ENCODE assay signal across 17 cellular contexts in the genomic region with DNA sequence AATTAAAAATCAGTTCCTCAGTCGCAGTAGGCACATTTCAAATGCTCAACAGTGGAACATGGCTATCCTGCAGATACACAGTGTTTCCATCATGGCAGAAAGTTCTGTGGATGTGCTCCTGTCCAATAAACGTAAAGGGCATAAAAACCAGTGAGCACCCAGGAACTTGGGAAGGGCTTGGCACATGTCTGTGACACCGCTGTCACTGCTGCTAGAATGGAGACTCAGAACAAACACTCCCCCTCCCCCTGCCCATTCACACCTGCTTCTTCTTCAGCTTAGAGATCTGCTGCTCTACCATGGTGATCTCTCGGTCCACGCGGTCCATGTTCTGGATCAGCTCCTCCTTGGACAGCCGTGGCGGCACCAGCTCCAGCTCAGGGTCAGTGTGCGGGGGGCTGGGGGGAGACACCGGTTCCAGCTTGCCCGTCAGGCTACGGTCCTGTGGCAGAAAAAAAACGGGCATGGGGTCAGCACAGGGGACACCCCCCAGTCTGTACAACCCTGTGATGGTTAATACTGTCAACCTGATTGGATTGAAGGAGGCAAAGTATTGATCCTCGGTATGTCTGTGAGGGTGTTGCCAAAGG.
DNase-seq lines count a peak whose midpoint lies in the region; ATAC-seq, FAIRE-seq and TF ChIP-seq lines count a peak whose summit lies in the region.
"Had no signal": no experiment of that assay in that cellular context is flagged by ENCODE, and none has a peak within 500 bp of the region (broad histone marks: within the 10 kb centered on the region; RNA-seq: fewer than 3 reads in every experiment).

No MANE protein-coding gene starts in this region.

- peaks cover 89% of the 10 kb centered on the region for H3K36me3 Mint-ChIP-seq in Caco-2 (ENCODE audit: insufficient read depth, unreplicated experiment)
- H3K36me3 Mint-ChIP-seq in activated naive CD4-positive, alpha-beta T cell treated with anti-CD3 and anti-CD28 coated beads for 36 hours (ENCODE audit: low read depth), result peaks cover 80% of the 10 kb centered on the region

- H3K27ac Mint-ChIP-seq in Caco-2 (ENCODE audit: unreplicated experiment), result no peak overlapping the region
- no peak overlapping the region for H3K27ac Mint-ChIP-seq in activated naive CD4-positive, alpha-beta T cell treated with anti-CD3 and anti-CD28 coated beads for 36 hours
- H3K27ac Mint-ChIP-seq: CD4-positive, alpha-beta T cell had no signal

- H3K9me3 ChIP-seq in right cardiac atrium (ENCODE audit: control insufficient read depth, low read length) (no peaks in the 10 kb centered on the region), Caco-2 (peaks cover 33% of the 10 kb centered on the region; the same call in 1 of the 2 replicates), K562 (replicated peaks; ENCODE audit: control insufficient read depth, insufficient read depth, low read depth, low read length) (peaks cover 17% of the 10 kb centered on the region)

- no peaks in the 10 kb centered on the region for H3K4me1 Mint-ChIP-seq in Caco-2 (ENCODE audit: low read depth, unreplicated experiment)
- peaks cover 7% of the 10 kb centered on the region for H3K4me1 Mint-ChIP-seq in activated naive CD4-positive, alpha-beta T cell treated with anti-CD3 and anti-CD28 coated beads for 36 hours (ENCODE audit: low read depth)

- H3K27me3 Mint-ChIP-seq in Caco-2 (ENCODE audit: insufficient read depth, unreplicated experiment), result no peaks in the 10 kb centered on the region
- H3K27me3 Mint-ChIP-seq in activated naive CD4-positive, alpha-beta T cell treated with anti-CD3 and anti-CD28 coated beads for 36 hours (ENCODE audit: low read depth), result no peaks in the 10 kb centered on the region
- H3K27me3 Mint-ChIP-seq: CD4-positive, alpha-beta T cell; CD8-positive, alpha-beta memory T cell had no signal

- TF ChIP-seq CTCF in Caco-2 (IDR thresholded peaks at IDR 0.05; ENCODE audit: insufficient read depth in 1 of 2, low read depth in 1 of 2, low read length in 1 of 2, severe bottlenecking in 1 of 2, unreplicated experiment in 1 of 2) (no peak), K562 (IDR thresholded peaks at IDR 0.05 in 2 of 3, conservative IDR thresholded peaks at IDR 0.05 in 1 of 3; ENCODE audit: insufficient read depth in 2 of 3, low read depth in 1 of 3, low read length in 3 of 3) (no peak)

- intact Hi-C loops in right cardiac atrium (cut with DNase I), result loop anchor here in 1 of 4 donors (10.0 kb wide), 1 partner anchor 92 kb away; a partner anchor contains a TSS
- intact Hi-C loops in left ventricle myocardium superior (cut with micrococcal nuclease), result no loop called here
- intact Hi-C loops in Caco-2 (cut with micrococcal nuclease; ENCODE audit: unreplicated experiment), result no loop called here
- intact Hi-C loops in K562 (cut with micrococcal nuclease), result loop anchor here (10.0 kb wide), 1 partner anchor 118 kb away; no protein-coding TSS in a partner anchor
- intact Hi-C loops in activated naive CD4-positive, alpha-beta T cell treated with anti-CD3 and anti-CD28 coated beads for 36 hours (cut with micrococcal nuclease), result no loop called here

- CTCF ChIA-PET in Caco-2 (lab: Charles Lee), result no interaction called here
- CTCF ChIA-PET in K562 (lab: Yijun Ruan, JAX; ENCODE audit: low intra/inter-chr PET ratio), result no interaction called here
- CTCF ChIA-PET in activated naive CD4-positive, alpha-beta T cell treated with anti-CD3 and anti-CD28 coated beads for 36 hours (lab: Charles Lee), result no interaction called here

- over 99% methylated on average over 14 of the region's 14 CpGs for WGBS in right cardiac atrium
- 93% methylated on average over 14 of the region's 14 CpGs for WGBS in K562 (ENCODE audit: insufficient coverage, low coverage, missing lambda C conversion rate)

- peaks cover 14% of the 10 kb centered on the region for H3K9me3 Mint-ChIP-seq in Caco-2 (ENCODE audit: unreplicated experiment)
- peaks cover 32% of the 10 kb centered on the region for H3K9me3 Mint-ChIP-seq in activated naive CD4-positive, alpha-beta T cell treated with anti-CD3 and anti-CD28 coated beads for 36 hours

- no peak for TF ChIP-seq EP300 in K562 (IDR thresholded peaks at IDR 0.05; ENCODE audit: low read length)

- H3K4me2 ChIP-seq in K562 (ENCODE audit: insufficient read depth, low read length), result no peak overlapping the region

- POLR2A ChIA-PET in Caco-2 (lab: Charles Lee), result no interaction called here
- POLR2A ChIA-PET in K562 (lab: Yijun Ruan, JAX), result no interaction called here

- no peaks in the 10 kb centered on the region for H3K9me1 ChIP-seq in K562 (ENCODE audit: control insufficient read depth, insufficient read depth, low read length)

- TF ChIP-seq RAD21 in K562 (CRISPR knock-in tag; conservative IDR thresholded peaks at IDR 0.05 in 1 of 2, IDR thresholded peaks at IDR 0.05 in 1 of 2), result no peak

- H3K79me2 ChIP-seq in K562 (ENCODE audit: control insufficient read depth, insufficient read depth, low read length), result no peaks in the 10 kb centered on the region

- H3K4me3 ChIP-seq in right cardiac atrium (ENCODE audit: low read length) (no peak overlapping the region), Caco-2 (ENCODE audit: low read depth, low read length) (no peak overlapping the region), K562 (no peak overlapping the region)
- H3K4me3 ChIP-seq: HAP-1 had no signal

- H3K36me3 ChIP-seq in Caco-2 (ENCODE audit: control insufficient read depth, insufficient read depth, low read length) (peaks cover 13% of the 10 kb centered on the region), K562 (ENCODE audit: control insufficient read depth, insufficient read depth, low read length) (peaks cover 68% of the 10 kb centered on the region; the same call in 2 of the 3 replicates)

- TF ChIP-seq POLR2A in K562 (conservative IDR thresholded peaks at IDR 0.05), result no peak

- peak in 2 of 3 donors; percentile 9 to 23 for DNase-seq in right cardiac atrium
- no peak for DNase-seq in left ventricle myocardium superior
- no peak for DNase-seq in Caco-2
- no peak for DNase-seq in K562 (ENCODE audit: extremely low read depth in 1 of 4, low spot score in 3 of 4)
- no peak for DNase-seq in NCI-H2107 treated with DMSO at 0.1 percent for 48 hours (lab: John Stamatoyannopoulos, UW; ENCODE audit: unreplicated experiment)
- no peak for DNase-seq in activated naive CD4-positive, alpha-beta T cell treated with anti-CD3 and anti-CD28 coated beads for 36 hours
- DNase-seq: Calu3; CD4-positive, alpha-beta T cell; CD8-positive, alpha-beta memory T cell; DMS153; DND-41; GOT3 had no signal

- TSS peak; percentile 24 for BruUV-seq in Caco-2 (replicated peaks; lab: Mats Ljungman, UMichigan)
- no TSS peak for BruUV-seq in K562 (replicated peaks; lab: Mats Ljungman, UMichigan)

- no peak overlapping the region for H2AFZ ChIP-seq in K562 (ENCODE audit: low read depth, low read length)

- in situ Hi-C loops in K562 (cut with MboI), result no loop called here

- H4K20me1 ChIP-seq in K562 (replicated peaks; ENCODE audit: control insufficient read depth, insufficient read depth, low read length), result no peaks in the 10 kb centered on the region

- FAIRE-seq in K562 (lab: Jason Lieb, UNC), result no peak
- FAIRE-seq: G401.6, GM12892, H54 had no signal

- H3K27ac ChIP-seq in right cardiac atrium (ENCODE audit: low read length) (no peak overlapping the region), K562 (ENCODE audit: extremely low read depth, low read depth, low read length) (no peak overlapping the region)

- H3K9ac ChIP-seq in K562 (ENCODE audit: insufficient read depth in 1 of 2, low read depth in 2 of 2, low read length in 2 of 2), result no peak overlapping the region

- H3K27me3 ChIP-seq in right cardiac atrium (ENCODE audit: control insufficient read depth, insufficient read depth) (no peaks in the 10 kb centered on the region), Caco-2 (replicated peaks; ENCODE audit: control insufficient read depth, insufficient read depth, low read length) (no peaks in the 10 kb centered on the region), K562 (ENCODE audit: control insufficient read depth in 2 of 2, insufficient read depth in 2 of 2, low read length in 2 of 2) (no peaks in the 10 kb centered on the region)

- H3K4me1 ChIP-seq in right cardiac atrium (ENCODE audit: control insufficient read depth, insufficient read depth, low read length) (no peaks in the 10 kb centered on the region), Caco-2 (no peaks in the 10 kb centered on the region), K562 (replicated peaks in 1 of 2; ENCODE audit: control insufficient read depth in 2 of 2, insufficient read depth in 2 of 2, low read length in 2 of 2) (no peaks in the 10 kb centered on the region)
- H3K4me1 ChIP-seq: HAP-1 had no signal

- H3K4me3 Mint-ChIP-seq in Caco-2 (ENCODE audit: unreplicated experiment), result no peak overlapping the region
- H3K4me3 Mint-ChIP-seq in activated naive CD4-positive, alpha-beta T cell treated with anti-CD3 and anti-CD28 coated beads for 36 hours, result no peak overlapping the region
- H3K4me3 Mint-ChIP-seq: CD14-positive monocyte; CD4-positive, alpha-beta T cell had no signal

- ATAC-seq in right cardiac atrium (no peak), left ventricle myocardium superior (no peak), K562 (no peak)

TF ChIP-seq in K562, 482 proteins besides CTCF, POLR2A, EP300 and RAD21 (continues in another document):
- TF ChIP-seq NRF1 (conservative IDR thresholded peaks at IDR 0.05 in 1 of 2, IDR thresholded peaks at IDR 0.05 in 1 of 2) (no peak), RFX5 (IDR thresholded peaks at IDR 0.05; ENCODE audit: low read depth, low read length) (no peak), CBX3 (IDR thresholded peaks at IDR 0.05; ENCODE audit: borderline replicate concordance in 1 of 2, low read length in 2 of 2) (peak in 1 of 2 experiments; percentile 78; a peak in 2 of 3 replicates)
- TF ChIP-seq, protein P1, sequence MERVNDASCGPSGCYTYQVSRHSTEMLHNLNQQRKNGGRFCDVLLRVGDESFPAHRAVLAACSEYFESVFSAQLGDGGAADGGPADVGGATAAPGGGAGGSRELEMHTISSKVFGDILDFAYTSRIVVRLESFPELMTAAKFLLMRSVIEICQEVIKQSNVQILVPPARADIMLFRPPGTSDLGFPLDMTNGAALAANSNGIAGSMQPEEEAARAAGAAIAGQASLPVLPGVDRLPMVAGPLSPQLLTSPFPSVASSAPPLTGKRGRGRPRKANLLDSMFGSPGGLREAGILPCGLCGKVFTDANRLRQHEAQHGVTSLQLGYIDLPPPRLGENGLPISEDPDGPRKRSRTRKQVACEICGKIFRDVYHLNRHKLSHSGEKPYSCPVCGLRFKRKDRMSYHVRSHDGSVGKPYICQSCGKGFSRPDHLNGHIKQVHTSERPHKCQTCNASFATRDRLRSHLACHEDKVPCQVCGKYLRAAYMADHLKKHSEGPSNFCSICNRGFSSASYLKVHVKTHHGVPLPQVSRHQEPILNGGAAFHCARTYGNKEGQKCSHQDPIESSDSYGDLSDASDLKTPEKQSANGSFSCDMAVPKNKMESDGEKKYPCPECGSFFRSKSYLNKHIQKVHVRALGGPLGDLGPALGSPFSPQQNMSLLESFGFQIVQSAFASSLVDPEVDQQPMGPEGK (CRISPR knock-in tag; IDR thresholded peaks at IDR 0.05; ENCODE audit: borderline replicate concordance), result no peak

Comparison
In these comparisons a context has a peak if more than half of its experiments do, and no peak if none do; other contexts are left out.
1. DNase-seq: peak in right cardiac atrium (2 of 3); none in left ventricle myocardium superior (single experiment), Caco-2 (0 of 2), K562 (0 of 4), NCI-H2107 treated with DMSO at 0.1 percent for 48 hours (single experiment) and activated naive CD4-positive, alpha-beta T cell treated with anti-CD3 and anti-CD28 coated beads for 36 hours (single experiment).